In genomic region chr3:197205265-197205664, GRCh38 we compare ENCODE assay signal across 24 cellular contexts.
"Had no signal": no experiment of that assay in that cellular context is flagged by ENCODE, and none has a peak within 500 bp of the region (broad histone marks: within the 10 kb centered on the region; RNA-seq: fewer than 3 reads in every experiment).

No MANE protein-coding gene starts in this region.

- H3K4me3 Mint-ChIP-seq: activated B cell treated with CpG ODN at 0.5 μM for 24 hours; activated CD4-positive, alpha-beta T cell treated with anti-CD3 and anti-CD28 coated beads, Interleukin-2, amount 10 ng/mL, durations not matched to agents 24 days and 14 days; activated CD8-positive, alpha-beta memory T cell treated with anti-CD3 and anti-CD28 coated beads, Interleukin-2, amount 10 ng/mL, durations not matched to agents 7 days and 5 days; activated naive CD4-positive, alpha-beta T cell treated with anti-CD3 and anti-CD28 coated beads, Interleukin-2, amount 50 U/mL, for 24 hours; activated T-cell treated with anti-CD3 and anti-CD28 coated beads, Interleukin-2, amount 50 U/mL, for 24 hours; activated T-helper 1 cell treated with anti-CD3 and anti-CD28 coated beads, Interleukin-12 subunit alpha, Interleukin-12 subunit beta, Interleukin-2, Interleukin-4 antibody, amounts not matched to agents 30 ng/mL and 10 ng/mL and 1 ng/mL, durations not matched to agents 14 hours and 24 hours and 36 hours; T-cell had no signal

- H3K27ac Mint-ChIP-seq: activated B cell treated with CpG ODN at 0.5 μM for 24 hours; activated CD4-positive, alpha-beta T cell treated with anti-CD3 and anti-CD28 coated beads, Interleukin-2, amount 10 ng/mL, durations not matched to agents 24 days and 14 days; activated CD8-positive, alpha-beta memory T cell treated with anti-CD3 and anti-CD28 coated beads, Interleukin-2, amount 10 ng/mL, durations not matched to agents 7 days and 5 days; activated naive CD4-positive, alpha-beta T cell treated with anti-CD3 and anti-CD28 coated beads, Interleukin-2, amount 50 U/mL, for 24 hours; activated T-cell treated with anti-CD3 and anti-CD28 coated beads, Interleukin-2, amount 50 U/mL, for 24 hours; activated T-helper 1 cell treated with anti-CD3 and anti-CD28 coated beads, Interleukin-12 subunit alpha, Interleukin-12 subunit beta, Interleukin-2, Interleukin-4 antibody, amounts not matched to agents 30 ng/mL and 10 ng/mL and 1 ng/mL, durations not matched to agents 14 hours and 24 hours and 36 hours; T-cell had no signal

- H3K27me3 Mint-ChIP-seq: activated B cell treated with CpG ODN at 0.5 μM for 24 hours; activated CD4-positive, alpha-beta T cell treated with anti-CD3 and anti-CD28 coated beads, Interleukin-2, amount 10 ng/mL, durations not matched to agents 24 days and 14 days; activated CD8-positive, alpha-beta memory T cell treated with anti-CD3 and anti-CD28 coated beads, Interleukin-2, amount 10 ng/mL, durations not matched to agents 7 days and 5 days; activated naive CD4-positive, alpha-beta T cell treated with anti-CD3 and anti-CD28 coated beads, Interleukin-2, amount 50 U/mL, for 24 hours; activated T-cell treated with anti-CD3 and anti-CD28 coated beads, Interleukin-2, amount 50 U/mL, for 24 hours; T-cell had no signal

- H3K4me3 ChIP-seq: cardiac muscle cell had no signal

- ATAC-seq: activated CD8-positive, alpha-beta memory T cell treated with anti-CD3 and anti-CD28 coated beads, Interleukin-2, amount 10 ng/mL, durations not matched to agents 7 days and 5 days; PC-3; T-cell had no signal

- H3K36me3 Mint-ChIP-seq: activated naive CD4-positive, alpha-beta T cell treated with anti-CD3 and anti-CD28 coated beads, Interleukin-2, amount 50 U/mL, for 24 hours; T-cell had no signal

- H3K9me3 Mint-ChIP-seq: activated B cell treated with CpG ODN at 0.5 μM for 24 hours; activated CD4-positive, alpha-beta T cell treated with anti-CD3 and anti-CD28 coated beads, Interleukin-2, amount 10 ng/mL, durations not matched to agents 24 days and 14 days; activated naive CD4-positive, alpha-beta T cell treated with anti-CD3 and anti-CD28 coated beads, Interleukin-2, amount 50 U/mL, for 24 hours; activated T-cell treated with anti-CD3 and anti-CD28 coated beads, Interleukin-2, amount 50 U/mL, for 24 hours; activated T-helper 1 cell treated with anti-CD3 and anti-CD28 coated beads, Interleukin-12 subunit alpha, Interleukin-12 subunit beta, Interleukin-2, Interleukin-4 antibody, amounts not matched to agents 30 ng/mL and 10 ng/mL and 1 ng/mL, durations not matched to agents 14 hours and 24 hours and 36 hours; T-cell had no signal

- DNase-seq: activated B cell treated with CpG ODN at 0.5 μM for 24 hours; activated CD4-positive, alpha-beta T cell treated with anti-CD3 and anti-CD28 coated beads for 1 hour; activated CD4-positive, alpha-beta T cell treated with anti-CD3 and anti-CD28 coated beads, Interleukin-2, amount 10 ng/mL, durations not matched to agents 24 days and 14 days; activated CD4-positive, alpha-beta T cell treated with anti-CD3 and anti-CD28 coated beads, Interleukin-2, amount 50 U/mL, for 48 hours; activated CD8-positive, alpha-beta memory T cell treated with anti-CD3 and anti-CD28 coated beads, Interleukin-2, amount 10 ng/mL, durations not matched to agents 7 days and 5 days; activated effector memory CD4-positive, alpha-beta T cell treated with Interleukin-2 at 50 U/mL for 16 hours; activated naive CD4-positive, alpha-beta T cell; activated T-cell treated with anti-CD3 and anti-CD28 coated beads, Interleukin-2, amount 50 U/mL, for 24 hours; brain microvascular endothelial cell; NCI-H1105 treated with DMSO at 0.1 percent for 48 hours; NCI-H1436 treated with DMSO at 0.1 percent for 48 hours; NCI-H187 treated with DMSO at 0.1 percent for 48 hours; NCI-H2081 treated with DMSO at 0.1 percent for 48 hours; NCI-H446; NCI-H524; PC-3; SIG-M5; T-cell; T-helper 2 cell; T1000 had no signal

- H3K36me3 ChIP-seq: brain microvascular endothelial cell, cardiac muscle cell had no signal

- FAIRE-seq: TTC549 had no signal

- H3K27me3 ChIP-seq: brain microvascular endothelial cell, cardiac muscle cell had no signal

- H3K27ac ChIP-seq: brain microvascular endothelial cell, cardiac muscle cell had no signal
